ENCODE assay signal across 8 cellular contexts in the genomic region with DNA sequence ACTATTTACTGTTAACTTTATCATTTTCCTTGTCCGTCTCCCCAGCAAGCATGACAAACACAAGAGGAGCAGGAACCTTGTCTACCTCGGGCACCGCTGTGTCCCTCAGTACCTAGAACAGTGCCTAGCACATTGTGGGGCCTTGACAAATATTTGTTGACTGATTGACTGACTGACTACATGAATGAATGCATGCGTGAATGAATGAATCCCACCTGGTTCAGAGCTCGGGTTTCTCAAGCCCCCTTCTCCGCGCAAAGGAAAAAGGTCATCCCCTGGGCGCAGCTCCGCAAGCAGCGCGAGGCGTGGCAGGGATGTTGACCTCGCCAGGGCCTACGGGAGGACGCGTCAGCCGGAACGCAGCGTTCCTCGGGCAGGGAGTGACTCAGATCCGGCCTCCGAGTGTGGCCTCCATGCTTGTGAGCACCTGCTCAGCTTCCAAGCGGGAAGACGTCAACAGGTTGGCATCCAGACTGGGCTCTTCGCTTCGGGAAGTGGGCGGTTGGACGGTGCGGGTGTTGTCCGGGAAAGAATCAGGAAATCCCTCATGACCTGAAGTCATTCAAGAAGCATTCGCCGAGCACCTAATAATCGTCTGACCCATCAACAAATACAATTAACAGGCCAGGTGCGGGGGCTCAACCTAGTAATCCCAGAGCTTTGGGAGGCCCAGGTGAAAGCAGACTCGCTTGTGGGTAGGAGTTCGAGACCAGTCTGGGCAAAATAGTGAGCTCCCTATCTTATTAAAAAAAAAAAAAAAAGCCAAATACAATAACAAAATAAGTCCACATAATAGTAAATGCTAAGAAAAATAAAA.
DNase-seq lines count a peak whose midpoint lies in the region; ATAC-seq and TF ChIP-seq lines count a peak whose summit lies in the region.

No MANE protein-coding gene starts in this region.

- peaks cover 4% of the 10 kb centered on the region for H3K79me2 ChIP-seq in parathyroid adenoma

- H3K36me3 ChIP-seq in parathyroid adenoma (ENCODE audit: control insufficient read depth, insufficient read depth, low read length): no peaks in the 10 kb centered on the region

- peak overlapping the region; percentile 33 for H3K4me2 ChIP-seq in parathyroid adenoma (ENCODE audit: low read length)

- peak; percentile 55 for DNase-seq in 8988T
- peak; percentile 78 for DNase-seq in activated CD8-positive, alpha-beta memory T cell treated with anti-CD3 and anti-CD28 coated beads, Interleukin-2, amount 50 U/mL, for 48 hours
- DNase-seq in glomerular visceral epithelial cell (ENCODE audit: extremely low spot score): peak; percentile 97
- no peak for DNase-seq in NCI-H82 (lab: John Stamatoyannopoulos, UW)
- DNase-seq in NCI-H748 treated with DMSO at 0.1 percent for 48 hours (lab: John Stamatoyannopoulos, UW): no peak

- peak overlapping the region; percentile 81 for H3K4me3 ChIP-seq in parathyroid adenoma (ENCODE audit: low read depth, low read length)

- TF ChIP-seq CTCF in parathyroid adenoma (IDR thresholded peaks at IDR 0.05): no peak

- H3K27me3 ChIP-seq in parathyroid adenoma (ENCODE audit: control insufficient read depth, insufficient read depth, low read length): no peaks in the 10 kb centered on the region

- peak overlapping the region; percentile 91 for H3K27ac ChIP-seq in parathyroid adenoma

- H3K4me1 ChIP-seq in parathyroid adenoma: peaks cover 3% of the 10 kb centered on the region

- TF ChIP-seq POLR2A in GM19193 (IDR thresholded peaks at IDR 0.05; ENCODE audit: extremely low read depth, insufficient read depth, insufficient read length): peak; percentile 42

- no peak overlapping the region for H3K9ac ChIP-seq in parathyroid adenoma

- no peaks in the 10 kb centered on the region for H3K9me3 ChIP-seq in parathyroid adenoma (ENCODE audit: control insufficient read depth, low read length)

- H2AFZ ChIP-seq in parathyroid adenoma: peak overlapping the region; percentile 91

- ATAC-seq in HG03439 (IDR thresholded peaks at IDR 0.05; ENCODE audit: unreplicated experiment): peak; percentile 24

Comparison
In these comparisons a context has a peak if more than half of its experiments do, and no peak if none do; other contexts are left out.
1. DNase-seq: peak in 8988T (single experiment), activated CD8-positive, alpha-beta memory T cell treated with anti-CD3 and anti-CD28 coated beads, Interleukin-2, amount 50 U/mL, for 48 hours (single experiment) and glomerular visceral epithelial cell (single experiment); none in NCI-H82 (single experiment) and NCI-H748 treated with DMSO at 0.1 percent for 48 hours (single experiment).